In the genomic region with DNA sequence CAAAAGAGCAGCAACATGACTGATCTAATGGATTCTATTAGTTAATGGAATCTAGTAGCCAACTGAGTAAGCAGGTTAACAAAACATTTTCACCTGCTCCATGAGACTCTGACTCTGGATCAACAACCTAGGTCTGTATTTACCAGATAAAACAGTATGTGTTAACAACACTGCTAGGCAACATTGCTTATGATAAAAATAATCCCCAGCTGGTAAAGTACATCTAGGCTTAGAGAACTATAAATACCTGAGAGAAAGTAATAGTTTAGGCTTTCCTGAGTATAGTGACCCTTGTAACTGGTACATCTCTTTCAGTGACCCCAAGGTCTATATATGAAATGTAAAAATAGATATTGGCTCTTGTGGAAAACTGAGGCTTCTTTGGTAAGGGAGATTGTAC, we compare ENCODE assay signal across 26 cellular contexts.
"Had no signal": no experiment of that assay in that cellular context is flagged by ENCODE, and none has a peak within 500 bp of the region (broad histone marks: within the 10 kb centered on the region; RNA-seq: fewer than 3 reads in every experiment).

No MANE protein-coding gene starts in this region.

- H3K9me3 ChIP-seq: stomach, suprapubic skin, testis, thoracic aorta, thyroid gland, tibial artery, tibial nerve, transverse colon, upper lobe of left lung, upper lobe of right lung, uterus, vagina had no signal

- H3K27me3 ChIP-seq: stomach, suprapubic skin, testis, thyroid gland, tibial artery, tibial nerve, transverse colon, upper lobe of left lung, upper lobe of right lung, uterus, vagina had no signal

- DNase-seq: stimulated activated CD4-positive, alpha-beta T cell treated with anti-CD3 and anti-CD28 coated beads, Interleukin-2, amount 100 ng/mL, for 48 hours; stimulated activated CD4-positive, alpha-beta T cell treated with anti-CD3 and anti-CD28 coated beads, Interleukin-4, amount 100 ng/mL, for 1 hour; stimulated activated CD4-positive, alpha-beta T cell treated with anti-CD3 and anti-CD28 coated beads, Interleukin-4, amount 100 ng/mL, for 24 hours; stimulated activated CD4-positive, alpha-beta T cell treated with anti-CD3 and anti-CD28 coated beads, Interleukin-4, amount 100 ng/mL, for 4 hours; stimulated activated CD8-positive, alpha-beta memory T cell treated with anti-CD3 and anti-CD28 coated beads, Interleukin-4, amount 100 ng/mL, for 48 hours; stimulated activated naive B cell treated with anti-CD40 and anti-IgM and Interleukin-4, amounts not matched to agents 10 μg/mL and 1 μg/mL and 100 μg/mL, for 72 hours; stimulated activated naive CD4-positive, alpha-beta T cell; stimulated activated naive CD4-positive, alpha-beta T cell treated with Interleukin-2 at 50 U/mL for 16 hours; stimulated activated naive CD8-positive, alpha-beta T cell treated with anti-CD3 and anti-CD28 coated beads, Interleukin-15, amount 100 ng/mL, for 72 hours; stimulated activated naive CD8-positive, alpha-beta T cell treated with anti-CD3 and anti-CD28 coated beads, Interleukin-15, Interleukin-2, amounts not matched to agents 100 U/mL and 50 U/mL, for 24 hours; stomach; substantia nigra; testis; thyroid gland; tibial artery; transverse colon; trophoblast cell; upper lobe of left lung; upper lobe of right lung; uterus had no signal

- H3K27ac ChIP-seq: stomach, suprapubic skin, testis, thoracic aorta, thyroid gland, tibial artery, tibial nerve, transverse colon, upper lobe of left lung, upper lobe of right lung, uterus, vagina had no signal

- H3K4me1 ChIP-seq: stomach, suprapubic skin, testis, thyroid gland, transverse colon, upper lobe of left lung, upper lobe of right lung, uterus, vagina had no signal

- H3K4me3 ChIP-seq: stomach, suprapubic skin, testis, thoracic aorta, thyroid gland, tibial artery, tibial nerve, transverse colon, upper lobe of left lung, upper lobe of right lung, uterus, vagina had no signal

- H3K36me3 ChIP-seq: thoracic aorta, thyroid gland, upper lobe of left lung, upper lobe of right lung, uterus, vagina had no signal

- ATAC-seq: stimulated activated effector memory CD8-positive, alpha-beta T cell treated with anti-CD3 and anti-CD28 coated beads, Interleukin-12 subunit alpha, Interleukin-12 subunit beta, amount 100 ng/mL, for 72 hours; stimulated activated memory B cell treated with anti-CD40 and anti-IgM and Interleukin-4, amounts not matched to agents 10 μg/mL and 1 μg/mL and 100 μg/mL, for 72 hours; stimulated activated naive B cell treated with anti-CD40 and anti-IgM and Interleukin-4, amounts not matched to agents 10 μg/mL and 1 μg/mL and 100 μg/mL, for 72 hours; stimulated activated naive CD8-positive, alpha-beta T cell treated with anti-CD3 and anti-CD28 coated beads, Interleukin-15, amount 100 ng/mL, for 72 hours; stimulated activated naive CD8-positive, alpha-beta T cell treated with anti-CD3 and anti-CD28 coated beads, Interleukin-15, Interleukin-2, amounts not matched to agents 100 U/mL and 50 U/mL, for 24 hours; upper lobe of right lung had no signal
